In the genomic region with DNA sequence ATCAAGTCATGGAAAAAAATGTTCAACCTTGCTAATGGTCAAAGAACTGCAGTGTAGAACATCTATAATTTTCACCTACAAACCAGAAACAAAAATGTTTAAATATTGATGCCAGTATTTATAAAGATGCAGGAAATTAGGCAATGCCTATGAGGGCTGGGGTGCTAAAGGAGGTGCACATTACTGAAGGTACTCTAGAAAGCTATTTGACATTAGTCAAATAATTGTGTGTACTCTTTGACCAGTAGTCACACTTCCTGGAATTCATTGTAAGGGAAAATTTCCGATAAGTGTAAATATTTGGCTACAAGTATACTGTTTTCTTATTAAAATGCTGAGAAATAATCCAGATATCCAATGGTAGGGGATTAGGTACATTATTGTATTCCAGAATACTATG, we compare ENCODE assay signal across 32 cellular contexts.
"Had no signal": no experiment of that assay in that cellular context is flagged by ENCODE, and none has a peak within 500 bp of the region (broad histone marks: within the 10 kb centered on the region; RNA-seq: fewer than 3 reads in every experiment).

No MANE protein-coding gene starts in this region.

- H3K4me1 Mint-ChIP-seq: activated B cell treated with CpG ODN at 0.5 μM for 24 hours; central memory CD8-positive, alpha-beta T cell had no signal

- H3K27ac Mint-ChIP-seq: activated B cell treated with CpG ODN at 0.5 μM for 24 hours; activated CD4-positive, alpha-beta memory T cell treated with anti-CD3 and anti-CD28 coated beads, Interleukin-2, amount 10 ng/mL, durations not matched to agents 7 days and 5 days; activated CD4-positive, alpha-beta T cell treated with anti-CD3 and anti-CD28 coated beads, Interleukin-2, amount 10 ng/mL, durations not matched to agents 7 days and 5 days; activated naive CD8-positive, alpha-beta T cell; dendritic cell treated with granulocyte-macrophage colony-stimulating factor and Interleukin-4, amounts not matched to agents 40 ng/mL and 50 ng/mL, for 4 days; effector memory CD8-positive, alpha-beta T cell; T-helper 17 cell; T-helper 2 cell treated with Interferon-gamma antibody and Interleukin-4, amounts not matched to agents 5 μg/mL and 100 μg/mL, for 36 hours had no signal

- H3K4me3 Mint-ChIP-seq: activated B cell treated with CpG ODN at 0.5 μM for 24 hours; activated CD4-positive, alpha-beta memory T cell treated with anti-CD3 and anti-CD28 coated beads, Interleukin-2, amount 10 ng/mL, durations not matched to agents 7 days and 5 days; activated CD4-positive, alpha-beta T cell treated with anti-CD3 and anti-CD28 coated beads, Interleukin-2, amount 10 ng/mL, durations not matched to agents 7 days and 5 days; activated naive CD8-positive, alpha-beta T cell; activated T-cell treated with anti-CD3 and anti-CD28 coated beads, Interleukin-2, amount 50 U/mL, for 4 hours; central memory CD8-positive, alpha-beta T cell; dendritic cell treated with granulocyte-macrophage colony-stimulating factor and Interleukin-4, amounts not matched to agents 40 ng/mL and 50 ng/mL, for 4 days; effector memory CD8-positive, alpha-beta T cell; T-helper 17 cell; T-helper 2 cell treated with Interferon-gamma antibody and Interleukin-4, amounts not matched to agents 5 μg/mL and 100 μg/mL, for 36 hours had no signal

- H3K27ac ChIP-seq: brain microvascular endothelial cell, coronary artery, esophagus muscularis mucosa, foreskin keratinocyte, gastrocnemius medialis, heart left ventricle, WERI-Rb-1 had no signal

- DNase-seq: activated B cell treated with CpG ODN at 0.5 μM for 24 hours; activated CD4-positive, alpha-beta memory T cell treated with anti-CD3 and anti-CD28 coated beads, Interleukin-2, amount 10 ng/mL, durations not matched to agents 7 days and 5 days; activated CD4-positive, alpha-beta T cell treated with anti-CD3 and anti-CD28 coated beads, Interleukin-2, amount 10 ng/mL, durations not matched to agents 7 days and 5 days; activated CD4-positive, alpha-beta T cell treated with anti-CD3 and anti-CD28 coated beads, Interleukin-2, amount 50 U/mL, for 4 hours; activated CD8-positive, alpha-beta memory T cell treated with anti-CD3 and anti-CD28 coated beads, Interleukin-2, amount 50 U/mL, for 48 hours; activated effector memory CD4-positive, alpha-beta T cell treated with Interleukin-2 at 50 U/mL for 16 hours; activated gamma-delta T cell treated with Interleukin-2 at 50 U/mL for 16 hours; activated naive CD4-positive, alpha-beta T cell treated with anti-CD3 and anti-CD28 coated beads, Interleukin-2, amount 50 U/mL, for 16 hours; activated naive CD4-positive, alpha-beta T cell treated with Interleukin-2 at 50 U/mL for 16 hours; activated T-cell treated with anti-CD3 and anti-CD28 coated beads for 4 hours; activated T-cell treated with anti-CD3 and anti-CD28 coated beads, Interleukin-2, amount 50 U/mL, for 4 hours; amniotic stem cell; anterior cingulate cortex; brain microvascular endothelial cell; effector CD4-positive, alpha-beta T cell; effector memory CD8-positive, alpha-beta T cell; erythroblast; foreskin keratinocyte; gastrocnemius medialis; glutamatergic neuron; heart left ventricle; T-helper 1 cell; T-helper 17 cell; T1000; WERI-Rb-1 had no signal

- ATAC-seq: activated CD4-positive, CD25-positive, alpha-beta regulatory T cell treated with anti-CD3 and anti-CD28 coated beads, Interleukin-2, amount 50 U/mL, for 24 hours; activated T-cell treated with anti-CD3 and anti-CD28 coated beads, Interleukin-2, amount 50 U/mL, for 4 hours; effector memory CD8-positive, alpha-beta T cell; foreskin keratinocyte; gastrocnemius medialis; heart left ventricle; T-helper 17 cell had no signal

- H3K9me3 Mint-ChIP-seq: activated B cell treated with CpG ODN at 0.5 μM for 24 hours; activated CD4-positive, alpha-beta memory T cell treated with anti-CD3 and anti-CD28 coated beads, Interleukin-2, amount 10 ng/mL, durations not matched to agents 7 days and 5 days; activated CD4-positive, alpha-beta T cell treated with anti-CD3 and anti-CD28 coated beads, Interleukin-2, amount 10 ng/mL, durations not matched to agents 7 days and 5 days; activated T-cell treated with anti-CD3 and anti-CD28 coated beads, Interleukin-2, amount 50 U/mL, for 4 hours; central memory CD8-positive, alpha-beta T cell; dendritic cell treated with granulocyte-macrophage colony-stimulating factor and Interleukin-4, amounts not matched to agents 40 ng/mL and 50 ng/mL, for 4 days; effector memory CD8-positive, alpha-beta T cell; T-helper 2 cell treated with Interferon-gamma antibody and Interleukin-4, amounts not matched to agents 5 μg/mL and 100 μg/mL, for 36 hours had no signal

- H3K27me3 Mint-ChIP-seq: activated B cell treated with CpG ODN at 0.5 μM for 24 hours; activated CD4-positive, alpha-beta memory T cell treated with anti-CD3 and anti-CD28 coated beads, Interleukin-2, amount 10 ng/mL, durations not matched to agents 7 days and 5 days; activated CD4-positive, alpha-beta T cell treated with anti-CD3 and anti-CD28 coated beads, Interleukin-2, amount 10 ng/mL, durations not matched to agents 7 days and 5 days; activated naive CD8-positive, alpha-beta T cell; central memory CD8-positive, alpha-beta T cell; dendritic cell treated with granulocyte-macrophage colony-stimulating factor and Interleukin-4, amounts not matched to agents 40 ng/mL and 50 ng/mL, for 4 days; effector memory CD8-positive, alpha-beta T cell; T-helper 17 cell had no signal

- H3K4me1 ChIP-seq: esophagus muscularis mucosa, gastrocnemius medialis had no signal

- H3K27me3 ChIP-seq: brain microvascular endothelial cell, esophagus muscularis mucosa, foreskin keratinocyte, gastrocnemius medialis, heart left ventricle had no signal

- H3K36me3 ChIP-seq: esophagus muscularis mucosa, gastrocnemius medialis, WERI-Rb-1 had no signal

- H3K4me3 ChIP-seq: coronary artery, esophagus muscularis mucosa, gastrocnemius medialis, heart left ventricle had no signal

- H3K9me3 ChIP-seq: esophagus muscularis mucosa, gastrocnemius medialis, heart left ventricle had no signal
